In genomic region chr2:1300284-1300683, GRCh38 we compare ENCODE assay signal across 1 cellular context.
TF ChIP-seq lines count a peak whose summit lies in the region.

No MANE protein-coding gene starts in this region.

TF ChIP-seq in GM23338, 12 proteins besides CTCF, POLR2A, EP300 and RAD21 (continued from another document):
- TF ChIP-seq ZNF462 (CRISPR knock-in tag; IDR thresholded peaks at IDR 0.05): no peak
- no peak for TF ChIP-seq NANOG (IDR thresholded peaks at IDR 0.05; ENCODE audit: borderline replicate concordance)
TF ChIP-seq in GM23338: peak in this region for 0.
